In the genomic region with DNA sequence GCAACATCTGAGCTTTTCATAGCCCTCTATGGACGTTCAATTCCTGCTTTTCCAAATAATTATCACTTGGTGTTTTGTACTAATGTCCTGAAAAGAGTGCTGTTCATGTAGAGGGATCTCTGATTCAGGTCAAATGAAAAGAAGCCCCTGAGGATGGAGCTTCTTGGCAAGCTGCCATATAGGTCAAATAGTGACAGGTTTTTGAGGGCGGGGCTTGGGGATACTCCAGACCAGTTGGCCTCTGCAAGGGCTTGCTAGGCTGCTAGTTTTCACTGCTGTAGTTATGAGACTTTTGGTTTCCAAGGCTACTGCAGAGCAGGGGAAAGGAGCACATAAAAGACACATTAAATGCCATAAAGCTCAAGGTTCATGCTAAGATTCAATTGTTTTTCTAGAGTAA, we compare ENCODE assay signal across 16 cellular contexts.
DNase-seq lines count a peak whose midpoint lies in the region; TF ChIP-seq lines count a peak whose summit lies in the region.
"Had no signal": no experiment of that assay in that cellular context is flagged by ENCODE, and none has a peak within 500 bp of the region (broad histone marks: within the 10 kb centered on the region; RNA-seq: fewer than 3 reads in every experiment).

No MANE protein-coding gene starts in this region.

- no peaks in the 10 kb centered on the region for H3K9me3 ChIP-seq in trophoblast cell (ENCODE audit: insufficient read depth, low read depth, low read length)
- H3K9me3 ChIP-seq: upper lobe of left lung had no signal

- DNase-seq in NCI-H2029 (lab: John Stamatoyannopoulos, UW) (peak; percentile 25), NCI-H2029 treated with DMSO at 0.1 percent for 48 hours (lab: John Stamatoyannopoulos, UW) (no peak), NCI-H146 (lab: John Stamatoyannopoulos, UW) (peak; percentile 77), SK-N-DZ (ENCODE audit: low spot score) (peak; percentile 52), trophoblast cell (no peak), GM10248 (ENCODE audit: extremely low spot score) (no peak), cortex of kidney (lab: John Stamatoyannopoulos, UW) (no peak), HCEC 1CT (no peak)
- DNase-seq: activated CD4-positive, alpha-beta T cell treated with anti-CD3 and anti-CD28 coated beads, Interleukin-2, amount 10 ng/mL, durations not matched to agents 24 days and 14 days; brain microvascular endothelial cell; erythroblast; GM23248; NCI-H187 treated with DMSO at 0.1 percent for 48 hours; stimulated activated naive CD8-positive, alpha-beta T cell treated with anti-CD3 and anti-CD28 coated beads, Interleukin-15, Interleukin-2, amounts not matched to agents 100 U/mL and 50 U/mL, for 24 hours; upper lobe of left lung had no signal

- no peak overlapping the region for H4K91ac ChIP-seq in trophoblast cell (ENCODE audit: low read depth, low read length)

- no peak overlapping the region for H3K9ac ChIP-seq in trophoblast cell (ENCODE audit: low read length)
- H3K9ac ChIP-seq: GM23248 had no signal

- H3K79me2 ChIP-seq in trophoblast cell (ENCODE audit: control insufficient read depth, insufficient read depth, low read length, poor library complexity) = no peaks in the 10 kb centered on the region

- CTCF ChIA-PET in GM10248 (lab: Yijun Ruan, JAX) = no interaction called here

- H3K27me3 ChIP-seq in trophoblast cell (ENCODE audit: insufficient read depth, low read length) = no peaks in the 10 kb centered on the region
- H3K27me3 ChIP-seq: brain microvascular endothelial cell, upper lobe of left lung had no signal

- H3K79me1 ChIP-seq in trophoblast cell (ENCODE audit: low read length) = no peaks in the 10 kb centered on the region

- no peak overlapping the region for H3K14ac ChIP-seq in trophoblast cell (ENCODE audit: low read length)

- no peak overlapping the region for H2BK120ac ChIP-seq in trophoblast cell (ENCODE audit: insufficient read depth, low read length, poor library complexity)

- POLR2A ChIA-PET in GM10248 (lab: Yijun Ruan, JAX) = no interaction called here

- H3K4ac ChIP-seq in trophoblast cell (ENCODE audit: low read depth, low read length) = no peak overlapping the region

- no peak overlapping the region for H3K4me3 ChIP-seq in trophoblast cell (ENCODE audit: low read depth, low read length)
- H3K4me3 ChIP-seq: GM23248, SK-N-MC, upper lobe of left lung had no signal

- no peak for TF ChIP-seq CTCF in GM10248 (IDR thresholded peaks at IDR 0.05; ENCODE audit: control extremely low read depth, extremely low read depth, low read depth, missing control alignments)

- no peak overlapping the region for H3K18ac ChIP-seq in trophoblast cell (ENCODE audit: low read length)

- peaks cover 0 to 7% of the 10 kb centered on the region in 2 experiments for H3K4me1 ChIP-seq in trophoblast cell (ENCODE audit: control insufficient read depth in 1 of 2, insufficient read depth in 2 of 2, low read length in 2 of 2)
- H3K4me1 ChIP-seq: upper lobe of left lung had no signal

- no peak overlapping the region for H4K8ac ChIP-seq in trophoblast cell (ENCODE audit: low read depth, low read length)

- no peaks in the 10 kb centered on the region for H3K36me3 ChIP-seq in trophoblast cell (ENCODE audit: control insufficient read depth in 1 of 2, insufficient read depth in 2 of 2, low read length in 2 of 2)
- H3K36me3 ChIP-seq: brain microvascular endothelial cell, upper lobe of left lung had no signal

- H2BK12ac ChIP-seq in trophoblast cell (ENCODE audit: low read length) = peak overlapping the region; percentile 31

- H2AK5ac ChIP-seq in trophoblast cell (ENCODE audit: low read length) = no peak overlapping the region

- no peak overlapping the region for H3K4me2 ChIP-seq in trophoblast cell (ENCODE audit: low read length)

- no peak overlapping the region for H3K23ac ChIP-seq in trophoblast cell (ENCODE audit: low read length)

- H3K27ac ChIP-seq in trophoblast cell (ENCODE audit: low read depth, low read length) = no peak overlapping the region
- H3K27ac ChIP-seq: brain microvascular endothelial cell, GM23248, SK-N-MC, upper lobe of left lung had no signal

- H2AFZ ChIP-seq in trophoblast cell (ENCODE audit: insufficient read depth, low read length, poor library complexity) = no peak overlapping the region
- H2AFZ ChIP-seq: GM23248 had no signal

- H4K12ac ChIP-seq in trophoblast cell (ENCODE audit: low read depth, low read length) = no peak overlapping the region

- no peak overlapping the region for H2BK5ac ChIP-seq in trophoblast cell (ENCODE audit: low read depth, low read length, poor library complexity)

- WGBS in trophoblast cell (ENCODE audit: extremely low coverage, insufficient coverage, insufficient read length) = no CpG with 5 or more reads among the region's 2 CpGs

Comparison
In these comparisons a context has a peak if more than half of its experiments do, and no peak if none do; other contexts are left out.
1. DNase-seq: peak in NCI-H2029 (single experiment), NCI-H146 (single experiment) and SK-N-DZ (single experiment); none in NCI-H2029 treated with DMSO at 0.1 percent for 48 hours (single experiment), trophoblast cell (0 of 2), GM10248 (single experiment), cortex of kidney (single experiment) and HCEC 1CT (single experiment).